1 cellular context compared by ENCODE assay signal in the genomic region with DNA sequence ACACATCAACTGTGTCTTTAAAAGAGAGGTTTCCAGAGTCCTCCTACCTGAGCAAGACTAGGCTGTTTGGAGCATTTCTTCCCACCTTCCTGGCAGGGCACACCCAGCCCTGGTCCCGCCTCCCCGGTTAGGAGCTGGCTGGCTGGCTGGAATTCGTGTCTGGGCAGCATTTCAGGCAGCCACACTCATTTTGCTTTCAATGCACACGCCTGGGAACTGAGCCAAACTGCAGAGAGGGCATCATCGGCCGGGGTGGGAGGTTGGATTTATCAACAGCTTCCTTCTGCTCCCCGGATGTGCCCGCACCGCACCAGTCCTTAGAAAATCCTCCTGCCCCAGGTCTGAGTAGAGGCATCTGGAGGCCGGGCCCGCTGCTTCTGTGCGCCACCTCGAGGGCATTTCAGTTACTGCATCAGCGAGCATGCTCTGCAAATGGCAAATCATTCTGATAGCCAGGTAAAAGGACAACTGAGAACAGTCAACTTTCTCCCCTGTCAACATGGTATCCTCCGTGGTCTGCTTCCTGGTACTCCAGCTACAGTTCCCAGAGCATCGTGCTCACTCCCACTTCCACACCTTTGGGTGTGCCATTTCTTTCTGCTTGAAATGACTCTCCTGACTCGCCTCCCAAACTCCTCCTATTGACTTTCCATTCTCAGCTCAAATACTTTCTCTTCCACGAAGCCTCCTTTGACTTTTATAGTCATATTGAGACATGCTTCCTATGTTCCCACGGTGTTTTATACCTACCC.
TF ChIP-seq lines count a peak whose summit lies in the region.

No MANE protein-coding gene starts in this region.

TF ChIP-seq in K562, 482 proteins besides CTCF, POLR2A, EP300 and RAD21 (continued from another document and continues in another):
- TF ChIP-seq, protein P1, sequence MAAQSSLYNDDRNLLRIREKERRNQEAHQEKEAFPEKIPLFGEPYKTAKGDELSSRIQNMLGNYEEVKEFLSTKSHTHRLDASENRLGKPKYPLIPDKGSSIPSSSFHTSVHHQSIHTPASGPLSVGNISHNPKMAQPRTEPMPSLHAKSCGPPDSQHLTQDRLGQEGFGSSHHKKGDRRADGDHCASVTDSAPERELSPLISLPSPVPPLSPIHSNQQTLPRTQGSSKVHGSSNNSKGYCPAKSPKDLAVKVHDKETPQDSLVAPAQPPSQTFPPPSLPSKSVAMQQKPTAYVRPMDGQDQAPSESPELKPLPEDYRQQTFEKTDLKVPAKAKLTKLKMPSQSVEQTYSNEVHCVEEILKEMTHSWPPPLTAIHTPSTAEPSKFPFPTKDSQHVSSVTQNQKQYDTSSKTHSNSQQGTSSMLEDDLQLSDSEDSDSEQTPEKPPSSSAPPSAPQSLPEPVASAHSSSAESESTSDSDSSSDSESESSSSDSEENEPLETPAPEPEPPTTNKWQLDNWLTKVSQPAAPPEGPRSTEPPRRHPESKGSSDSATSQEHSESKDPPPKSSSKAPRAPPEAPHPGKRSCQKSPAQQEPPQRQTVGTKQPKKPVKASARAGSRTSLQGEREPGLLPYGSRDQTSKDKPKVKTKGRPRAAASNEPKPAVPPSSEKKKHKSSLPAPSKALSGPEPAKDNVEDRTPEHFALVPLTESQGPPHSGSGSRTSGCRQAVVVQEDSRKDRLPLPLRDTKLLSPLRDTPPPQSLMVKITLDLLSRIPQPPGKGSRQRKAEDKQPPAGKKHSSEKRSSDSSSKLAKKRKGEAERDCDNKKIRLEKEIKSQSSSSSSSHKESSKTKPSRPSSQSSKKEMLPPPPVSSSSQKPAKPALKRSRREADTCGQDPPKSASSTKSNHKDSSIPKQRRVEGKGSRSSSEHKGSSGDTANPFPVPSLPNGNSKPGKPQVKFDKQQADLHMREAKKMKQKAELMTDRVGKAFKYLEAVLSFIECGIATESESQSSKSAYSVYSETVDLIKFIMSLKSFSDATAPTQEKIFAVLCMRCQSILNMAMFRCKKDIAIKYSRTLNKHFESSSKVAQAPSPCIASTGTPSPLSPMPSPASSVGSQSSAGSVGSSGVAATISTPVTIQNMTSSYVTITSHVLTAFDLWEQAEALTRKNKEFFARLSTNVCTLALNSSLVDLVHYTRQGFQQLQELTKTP (IDR thresholded peaks at IDR 0.05; ENCODE audit: low read depth in 1 of 2, partially characterized antibody in 2 of 2): no peak
- no peak for TF ChIP-seq ATF1 (CRISPR knock-in tag; IDR thresholded peaks at IDR 0.05)
- TF ChIP-seq ATF1 (tag; IDR thresholded peaks at IDR 0.05): peak; percentile 50
- TF ChIP-seq, protein P2, sequence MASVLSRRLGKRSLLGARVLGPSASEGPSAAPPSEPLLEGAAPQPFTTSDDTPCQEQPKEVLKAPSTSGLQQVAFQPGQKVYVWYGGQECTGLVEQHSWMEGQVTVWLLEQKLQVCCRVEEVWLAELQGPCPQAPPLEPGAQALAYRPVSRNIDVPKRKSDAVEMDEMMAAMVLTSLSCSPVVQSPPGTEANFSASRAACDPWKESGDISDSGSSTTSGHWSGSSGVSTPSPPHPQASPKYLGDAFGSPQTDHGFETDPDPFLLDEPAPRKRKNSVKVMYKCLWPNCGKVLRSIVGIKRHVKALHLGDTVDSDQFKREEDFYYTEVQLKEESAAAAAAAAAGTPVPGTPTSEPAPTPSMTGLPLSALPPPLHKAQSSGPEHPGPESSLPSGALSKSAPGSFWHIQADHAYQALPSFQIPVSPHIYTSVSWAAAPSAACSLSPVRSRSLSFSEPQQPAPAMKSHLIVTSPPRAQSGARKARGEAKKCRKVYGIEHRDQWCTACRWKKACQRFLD (CRISPR knock-in tag; IDR thresholded peaks at IDR 0.05): no peak
- peak; percentile 84 for TF ChIP-seq MYC (IDR thresholded peaks at IDR 0.05; ENCODE audit: low read depth, low read length)
- no peak for TF ChIP-seq MYC (CRISPR knock-in tag; IDR thresholded peaks at IDR 0.05; ENCODE audit: borderline replicate concordance, low read depth)
- peak; percentile 65 for TF ChIP-seq ATF7 (IDR thresholded peaks at IDR 0.05)
- TF ChIP-seq, protein P3, sequence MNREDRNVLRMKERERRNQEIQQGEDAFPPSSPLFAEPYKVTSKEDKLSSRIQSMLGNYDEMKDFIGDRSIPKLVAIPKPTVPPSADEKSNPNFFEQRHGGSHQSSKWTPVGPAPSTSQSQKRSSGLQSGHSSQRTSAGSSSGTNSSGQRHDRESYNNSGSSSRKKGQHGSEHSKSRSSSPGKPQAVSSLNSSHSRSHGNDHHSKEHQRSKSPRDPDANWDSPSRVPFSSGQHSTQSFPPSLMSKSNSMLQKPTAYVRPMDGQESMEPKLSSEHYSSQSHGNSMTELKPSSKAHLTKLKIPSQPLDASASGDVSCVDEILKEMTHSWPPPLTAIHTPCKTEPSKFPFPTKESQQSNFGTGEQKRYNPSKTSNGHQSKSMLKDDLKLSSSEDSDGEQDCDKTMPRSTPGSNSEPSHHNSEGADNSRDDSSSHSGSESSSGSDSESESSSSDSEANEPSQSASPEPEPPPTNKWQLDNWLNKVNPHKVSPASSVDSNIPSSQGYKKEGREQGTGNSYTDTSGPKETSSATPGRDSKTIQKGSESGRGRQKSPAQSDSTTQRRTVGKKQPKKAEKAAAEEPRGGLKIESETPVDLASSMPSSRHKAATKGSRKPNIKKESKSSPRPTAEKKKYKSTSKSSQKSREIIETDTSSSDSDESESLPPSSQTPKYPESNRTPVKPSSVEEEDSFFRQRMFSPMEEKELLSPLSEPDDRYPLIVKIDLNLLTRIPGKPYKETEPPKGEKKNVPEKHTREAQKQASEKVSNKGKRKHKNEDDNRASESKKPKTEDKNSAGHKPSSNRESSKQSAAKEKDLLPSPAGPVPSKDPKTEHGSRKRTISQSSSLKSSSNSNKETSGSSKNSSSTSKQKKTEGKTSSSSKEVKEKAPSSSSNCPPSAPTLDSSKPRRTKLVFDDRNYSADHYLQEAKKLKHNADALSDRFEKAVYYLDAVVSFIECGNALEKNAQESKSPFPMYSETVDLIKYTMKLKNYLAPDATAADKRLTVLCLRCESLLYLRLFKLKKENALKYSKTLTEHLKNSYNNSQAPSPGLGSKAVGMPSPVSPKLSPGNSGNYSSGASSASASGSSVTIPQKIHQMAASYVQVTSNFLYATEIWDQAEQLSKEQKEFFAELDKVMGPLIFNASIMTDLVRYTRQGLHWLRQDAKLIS (CRISPR knock-in tag; IDR thresholded peaks at IDR 0.05): peak; percentile 51; the same call in 1 of the 2 replicates
- TF ChIP-seq, protein P4, sequence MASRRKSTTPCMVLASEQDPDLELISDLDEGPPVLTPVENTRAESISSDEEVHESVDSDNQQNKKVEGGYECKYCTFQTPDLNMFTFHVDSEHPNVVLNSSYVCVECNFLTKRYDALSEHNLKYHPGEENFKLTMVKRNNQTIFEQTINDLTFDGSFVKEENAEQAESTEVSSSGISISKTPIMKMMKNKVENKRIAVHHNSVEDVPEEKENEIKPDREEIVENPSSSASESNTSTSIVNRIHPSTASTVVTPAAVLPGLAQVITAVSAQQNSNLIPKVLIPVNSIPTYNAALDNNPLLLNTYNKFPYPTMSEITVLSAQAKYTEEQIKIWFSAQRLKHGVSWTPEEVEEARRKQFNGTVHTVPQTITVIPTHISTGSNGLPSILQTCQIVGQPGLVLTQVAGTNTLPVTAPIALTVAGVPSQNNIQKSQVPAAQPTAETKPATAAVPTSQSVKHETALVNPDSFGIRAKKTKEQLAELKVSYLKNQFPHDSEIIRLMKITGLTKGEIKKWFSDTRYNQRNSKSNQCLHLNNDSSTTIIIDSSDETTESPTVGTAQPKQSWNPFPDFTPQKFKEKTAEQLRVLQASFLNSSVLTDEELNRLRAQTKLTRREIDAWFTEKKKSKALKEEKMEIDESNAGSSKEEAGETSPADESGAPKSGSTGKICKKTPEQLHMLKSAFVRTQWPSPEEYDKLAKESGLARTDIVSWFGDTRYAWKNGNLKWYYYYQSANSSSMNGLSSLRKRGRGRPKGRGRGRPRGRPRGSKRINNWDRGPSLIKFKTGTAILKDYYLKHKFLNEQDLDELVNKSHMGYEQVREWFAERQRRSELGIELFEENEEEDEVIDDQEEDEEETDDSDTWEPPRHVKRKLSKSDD (conservative IDR thresholded peaks at IDR 0.05; ENCODE audit: low read length): 0 out of 2 replicates have a peak, but pooled peaks have one; percentile 64
- TF ChIP-seq XRCC5 (IDR thresholded peaks at IDR 0.05; ENCODE audit: low read depth, low read length): peak; percentile 97
- no peak for TF ChIP-seq ZNF408 (CRISPR knock-in tag; IDR thresholded peaks at IDR 0.05; ENCODE audit: low read depth)
- TF ChIP-seq, protein P5, sequence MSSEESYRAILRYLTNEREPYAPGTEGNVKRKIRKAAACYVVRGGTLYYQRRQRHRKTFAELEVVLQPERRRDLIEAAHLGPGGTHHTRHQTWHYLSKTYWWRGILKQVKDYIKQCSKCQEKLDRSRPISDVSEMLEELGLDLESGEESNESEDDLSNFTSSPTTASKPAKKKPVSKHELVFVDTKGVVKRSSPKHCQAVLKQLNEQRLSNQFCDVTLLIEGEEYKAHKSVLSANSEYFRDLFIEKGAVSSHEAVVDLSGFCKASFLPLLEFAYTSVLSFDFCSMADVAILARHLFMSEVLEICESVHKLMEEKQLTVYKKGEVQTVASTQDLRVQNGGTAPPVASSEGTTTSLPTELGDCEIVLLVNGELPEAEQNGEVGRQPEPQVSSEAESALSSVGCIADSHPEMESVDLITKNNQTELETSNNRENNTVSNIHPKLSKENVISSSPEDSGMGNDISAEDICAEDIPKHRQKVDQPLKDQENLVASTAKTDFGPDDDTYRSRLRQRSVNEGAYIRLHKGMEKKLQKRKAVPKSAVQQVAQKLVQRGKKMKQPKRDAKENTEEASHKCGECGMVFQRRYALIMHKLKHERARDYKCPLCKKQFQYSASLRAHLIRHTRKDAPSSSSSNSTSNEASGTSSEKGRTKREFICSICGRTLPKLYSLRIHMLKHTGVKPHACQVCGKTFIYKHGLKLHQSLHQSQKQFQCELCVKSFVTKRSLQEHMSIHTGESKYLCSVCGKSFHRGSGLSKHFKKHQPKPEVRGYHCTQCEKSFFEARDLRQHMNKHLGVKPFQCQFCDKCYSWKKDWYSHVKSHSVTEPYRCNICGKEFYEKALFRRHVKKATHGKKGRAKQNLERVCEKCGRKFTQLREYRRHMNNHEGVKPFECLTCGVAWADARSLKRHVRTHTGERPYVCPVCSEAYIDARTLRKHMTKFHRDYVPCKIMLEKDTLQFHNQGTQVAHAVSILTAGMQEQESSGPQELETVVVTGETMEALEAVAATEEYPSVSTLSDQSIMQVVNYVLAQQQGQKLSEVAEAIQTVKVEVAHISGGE (CRISPR knock-in tag; IDR thresholded peaks at IDR 0.05): peak in 1 of 3 experiments; percentile 74; a peak in 2 of 6 replicates
- TF ChIP-seq ZFX (CRISPR knock-in tag; IDR thresholded peaks at IDR 0.05): peak; percentile 33; the same call in 1 of the 2 replicates
- TF ChIP-seq ZNF347 (CRISPR knock-in tag; IDR thresholded peaks at IDR 0.05; ENCODE audit: low read depth): no peak
- TF ChIP-seq ZNF274 (IDR thresholded peaks at IDR 0.05; ENCODE audit: borderline replicate concordance, low read depth, low read length): no peak
- TF ChIP-seq CBX1 (IDR thresholded peaks at IDR 0.05; ENCODE audit: low read depth): 0 out of 2 replicates have a peak, but pooled peaks have one; percentile 19
- peak; percentile 80 for TF ChIP-seq CC2D1A (IDR thresholded peaks at IDR 0.05)
- peak; percentile 50; the same call in 1 of the 2 replicates for TF ChIP-seq NBN (IDR thresholded peaks at IDR 0.05; ENCODE audit: low read depth)
- peak; percentile 64 for TF ChIP-seq EP400 (IDR thresholded peaks at IDR 0.05)
- peak; percentile 52; the same call in 1 of the 2 replicates for TF ChIP-seq GTF2F1 (IDR thresholded peaks at IDR 0.05; ENCODE audit: low read depth, low read length)
- peak; percentile 55; the same call in 1 of the 2 replicates for TF ChIP-seq NCOR1 (IDR thresholded peaks at IDR 0.05)
- peak; percentile 67; the same call in 1 of the 2 replicates for TF ChIP-seq MTA3 (IDR thresholded peaks at IDR 0.05; ENCODE audit: borderline replicate concordance)
- TF ChIP-seq NRF1 (conservative IDR thresholded peaks at IDR 0.05 in 1 of 2, IDR thresholded peaks at IDR 0.05 in 1 of 2): peak; percentile 56 to 65
- peak in 1 of 2 experiments; percentile 79; a peak in 2 of 4 replicates for TF ChIP-seq MAZ (CRISPR knock-in tag; conservative IDR thresholded peaks at IDR 0.05 in 1 of 2, IDR thresholded peaks at IDR 0.05 in 1 of 2)
- TF ChIP-seq, protein P6, sequence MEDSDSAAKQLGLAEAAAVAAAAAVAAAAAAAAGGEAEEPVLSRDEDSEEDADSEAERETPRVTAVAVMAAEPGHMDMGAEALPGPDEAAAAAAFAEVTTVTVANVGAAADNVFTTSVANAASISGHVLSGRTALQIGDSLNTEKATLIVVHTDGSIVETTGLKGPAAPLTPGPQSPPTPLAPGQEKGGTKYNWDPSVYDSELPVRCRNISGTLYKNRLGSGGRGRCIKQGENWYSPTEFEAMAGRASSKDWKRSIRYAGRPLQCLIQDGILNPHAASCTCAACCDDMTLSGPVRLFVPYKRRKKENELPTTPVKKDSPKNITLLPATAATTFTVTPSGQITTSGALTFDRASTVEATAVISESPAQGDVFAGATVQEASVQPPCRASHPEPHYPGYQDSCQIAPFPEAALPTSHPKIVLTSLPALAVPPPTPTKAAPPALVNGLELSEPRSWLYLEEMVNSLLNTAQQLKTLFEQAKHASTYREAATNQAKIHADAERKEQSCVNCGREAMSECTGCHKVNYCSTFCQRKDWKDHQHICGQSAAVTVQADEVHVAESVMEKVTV (CRISPR knock-in tag; IDR thresholded peaks at IDR 0.05): peak; percentile 84
- TF ChIP-seq ARID2 (IDR thresholded peaks at IDR 0.05): peak; percentile 72
- no peak for TF ChIP-seq ARHGAP35 (IDR thresholded peaks at IDR 0.05; ENCODE audit: partially characterized antibody)
- TF ChIP-seq, protein P7, sequence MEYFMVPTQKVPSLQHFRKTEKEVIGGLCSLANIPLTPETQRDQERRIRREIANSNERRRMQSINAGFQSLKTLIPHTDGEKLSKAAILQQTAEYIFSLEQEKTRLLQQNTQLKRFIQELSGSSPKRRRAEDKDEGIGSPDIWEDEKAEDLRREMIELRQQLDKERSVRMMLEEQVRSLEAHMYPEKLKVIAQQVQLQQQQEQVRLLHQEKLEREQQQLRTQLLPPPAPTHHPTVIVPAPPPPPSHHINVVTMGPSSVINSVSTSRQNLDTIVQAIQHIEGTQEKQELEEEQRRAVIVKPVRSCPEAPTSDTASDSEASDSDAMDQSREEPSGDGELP (CRISPR knock-in tag; IDR thresholded peaks at IDR 0.05; ENCODE audit: borderline replicate concordance): peak; percentile 71; the same call in 1 of the 2 replicates
